In genomic region chr12:113461666-113462065, GRCh38 we compare ENCODE assay signal across 8 cellular contexts. TPM values are rescaled to one million over a fixed set of nuclear protein-coding genes. Genes with fewer than 3 reads are reported as not detected.
A peak's percentile ranks its signal among the peaks of the same experiment; 100 is the strongest.
DNase-seq lines count a peak whose midpoint lies in the region; ATAC-seq and TF ChIP-seq lines count a peak whose summit lies in the region.

No MANE protein-coding gene starts in this region.

- no peaks in the 10 kb centered on the region for H3K9me3 Mint-ChIP-seq in progenitor cell of endocrine pancreas (ENCODE audit: low read depth)

- no peak for ATAC-seq in HG03469 (IDR thresholded peaks at IDR 0.05; ENCODE audit: unreplicated experiment)
- no peak for ATAC-seq in HG02870 (IDR thresholded peaks at IDR 0.05; ENCODE audit: unreplicated experiment)

- no peak overlapping the region for H3K27ac Mint-ChIP-seq in progenitor cell of endocrine pancreas

- DNase-seq in SIG-M5 treated with dmso at 0.1 percent for 504 hours (lab: John Stamatoyannopoulos, UW; ENCODE audit: unreplicated experiment) (peak; percentile 66), SIG-M5 (lab: John Stamatoyannopoulos, UW) (no peak), MV-4-11 (lab: John Stamatoyannopoulos, UW) (peak; percentile 40), astrocyte of the spinal cord (ENCODE audit: low read depth, low spot score) (no peak), progenitor cell of endocrine pancreas (ENCODE audit: low spot score, unreplicated experiment) (no peak), cerebellar nuclear complex (lab: John Stamatoyannopoulos, UW) (no peak)

- no peak overlapping the region for H3K4me3 Mint-ChIP-seq in progenitor cell of endocrine pancreas (ENCODE audit: low read depth)

- H3K4me1 Mint-ChIP-seq in progenitor cell of endocrine pancreas (ENCODE audit: low read depth): peaks cover 10% of the 10 kb centered on the region

- H3K36me3 Mint-ChIP-seq in progenitor cell of endocrine pancreas (ENCODE audit: insufficient read depth): no peaks in the 10 kb centered on the region

- TF ChIP-seq CTCF in astrocyte of the spinal cord (IDR thresholded peaks at IDR 0.05; ENCODE audit: low read depth, low read length): peak; percentile 67
- TF ChIP-seq CTCF in progenitor cell of endocrine pancreas (IDR thresholded peaks at IDR 0.05; ENCODE audit: unreplicated experiment): peak; percentile 52

- H3K27me3 Mint-ChIP-seq in progenitor cell of endocrine pancreas: peaks cover 86% of the 10 kb centered on the region

- in situ Hi-C loops in astrocyte of the spinal cord (cut with HindIII; ENCODE audit: low sequenced_read_pairs): no loop called here

- no peak overlapping the region for H3K4me3 ChIP-seq in astrocyte of the spinal cord (ENCODE audit: low read depth, low read length)

RNA-seq across cellular contexts. Expression of gene LHX5, which starts 10.0 kb away (rescaled TPM):
- 0.41 and 0.78 TPM in 2 replicates for total RNA-seq in progenitor cell of endocrine pancreas

RNA-seq across cellular contexts. Expression of gene SDSL, which starts 39.5 kb away (rescaled TPM):
- 14.0 and 17.2 TPM in 2 replicates for total RNA-seq in progenitor cell of endocrine pancreas

RNA-seq across cellular contexts. Expression of gene SDS, which starts 58.0 kb away (rescaled TPM):
- total RNA-seq in progenitor cell of endocrine pancreas: not detected in 2 replicates

Comparison
In these comparisons a context has a peak if more than half of its experiments do, and no peak if none do; other contexts are left out.
1. DNase-seq: peak in SIG-M5 treated with dmso at 0.1 percent for 504 hours (single experiment) and MV-4-11 (single experiment); none in SIG-M5 (single experiment), astrocyte of the spinal cord (single experiment), progenitor cell of endocrine pancreas (single experiment) and cerebellar nuclear complex (0 of 2).